In the genomic region with DNA sequence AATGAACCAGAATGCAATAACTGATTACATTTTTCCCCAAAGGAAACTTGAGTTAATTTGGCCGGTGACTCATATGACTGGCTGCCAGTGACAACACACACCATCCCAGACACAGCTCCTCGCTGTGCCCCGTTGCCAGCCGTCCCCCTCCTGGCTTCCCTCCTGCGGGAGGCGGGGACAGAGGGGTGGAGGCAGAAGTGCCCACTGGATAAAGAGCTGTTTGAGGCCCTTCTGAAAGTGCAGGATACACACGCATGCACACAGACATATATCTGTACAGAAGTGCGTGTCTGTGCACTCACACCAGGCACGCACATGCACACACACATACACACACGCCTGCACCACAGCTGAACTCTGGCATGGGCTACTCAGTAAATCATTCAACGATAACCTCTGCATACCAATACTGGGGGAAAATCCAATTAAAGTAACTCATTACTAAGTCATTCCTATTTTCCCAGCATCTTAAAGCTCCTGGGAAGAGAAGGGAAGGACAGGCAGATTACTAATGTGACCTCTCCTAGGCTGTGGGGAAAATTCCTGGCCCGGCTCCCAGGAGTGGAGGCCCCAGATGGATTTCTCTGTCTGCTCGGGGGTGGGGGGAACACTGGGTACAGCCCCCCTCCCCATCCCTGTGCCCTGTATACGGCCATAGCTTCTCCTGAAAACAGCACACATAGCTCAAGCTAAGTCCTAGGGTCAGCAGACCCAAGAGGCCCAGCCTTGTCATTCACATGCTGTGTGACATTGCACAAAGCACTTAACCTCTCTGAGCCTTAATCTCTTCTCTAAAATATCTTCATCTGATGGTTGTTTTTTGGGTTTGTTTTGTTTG, we compare ENCODE assay signal across 8 cellular contexts. TPM values are rescaled to one million over a fixed set of nuclear protein-coding genes. Genes with fewer than 3 reads are reported as not detected.
DNase-seq lines count a peak whose midpoint lies in the region; ATAC-seq and TF ChIP-seq lines count a peak whose summit lies in the region.

No MANE protein-coding gene starts in this region.

- ATAC-seq in Right ventricle myocardium inferior (peak; percentile 69), HG03175 (IDR thresholded peaks at IDR 0.05; ENCODE audit: unreplicated experiment) (no peak), HG02610 (IDR thresholded peaks at IDR 0.05; ENCODE audit: unreplicated experiment) (no peak)

- no peaks in the 10 kb centered on the region for H3K9me3 Mint-ChIP-seq in progenitor cell of endocrine pancreas (ENCODE audit: low read depth)

- peak overlapping the region; percentile 34 to 88 for H3K27ac ChIP-seq in SK-N-SH (ENCODE audit: low read depth in 2 of 2, low read length in 1 of 2)

- TF ChIP-seq RAD21 in SK-N-SH (IDR thresholded peaks at IDR 0.05; ENCODE audit: low read length), result peak; percentile 32; the same call in 1 of the 2 replicates

- no peaks in the 10 kb centered on the region for H3K9me3 ChIP-seq in SK-N-SH

- H4K20me1 ChIP-seq in SK-N-SH (ENCODE audit: insufficient read depth), result no peaks in the 10 kb centered on the region

- H3K27me3 ChIP-seq in SK-N-SH (ENCODE audit: insufficient read depth), result no peaks in the 10 kb centered on the region

- peak; percentile 53 to 62; a peak in 3 of 4 replicates for TF ChIP-seq EP300 in SK-N-SH (IDR thresholded peaks at IDR 0.05; ENCODE audit: borderline replicate concordance in 1 of 2, low read depth in 1 of 2, low read length in 1 of 2)

- H3K36me3 Mint-ChIP-seq in progenitor cell of endocrine pancreas (ENCODE audit: insufficient read depth), result no peaks in the 10 kb centered on the region

- TF ChIP-seq CTCF in SK-N-SH (IDR thresholded peaks at IDR 0.05) (no peak), progenitor cell of endocrine pancreas (IDR thresholded peaks at IDR 0.05; ENCODE audit: unreplicated experiment) (no peak)

- POLR2A ChIA-PET in SK-N-SH (lab: Yijun Ruan, JAX), result interaction anchor here (1.1 kb wide), 1 partner anchor 10 kb away, joined by 4 read pairs; no protein-coding TSS in a partner anchor

- H3K4me3 Mint-ChIP-seq in progenitor cell of endocrine pancreas (ENCODE audit: low read depth), result no peak overlapping the region

- peaks cover 4% of the 10 kb centered on the region for H3K27me3 Mint-ChIP-seq in progenitor cell of endocrine pancreas

- H2AFZ ChIP-seq in SK-N-SH (ENCODE audit: low read depth), result peak overlapping the region; percentile 38; the same call in 1 of the 2 replicates

- peaks cover 34% of the 10 kb centered on the region for H3F3A ChIP-seq in SK-N-SH (replicated peaks; ENCODE audit: insufficient read depth)

- H3K4me3 ChIP-seq in SK-N-SH (ENCODE audit: low read depth in 2 of 2, low read length in 1 of 2), result peak overlapping the region in 1 of 2 experiments; percentile 35; a peak in 1 of 4 replicates

- 4% methylated on average over 13 of the region's 14 CpGs for WGBS in SK-N-SH (ENCODE audit: low lambda C conversion rate)

- peak overlapping the region; percentile 83 for H3K27ac Mint-ChIP-seq in progenitor cell of endocrine pancreas

- no peaks in the 10 kb centered on the region for H3K36me3 ChIP-seq in SK-N-SH (replicated peaks in 1 of 2; ENCODE audit: control insufficient read depth in 1 of 2, insufficient read depth in 2 of 2, low read length in 1 of 2)

- DNase-seq in GM04503 (ENCODE audit: low read depth) (peak; percentile 89), SK-N-SH (peak; percentile 94), Right ventricle myocardium inferior (ENCODE audit: missing footprints) (no peak), progenitor cell of endocrine pancreas (ENCODE audit: low spot score, unreplicated experiment) (no peak), NCI-H1105 (lab: John Stamatoyannopoulos, UW) (no peak), NCI-H1417 treated with DMSO at 0.1 percent for 48 hours (lab: John Stamatoyannopoulos, UW) (no peak)

- no peaks in the 10 kb centered on the region for H3K79me2 ChIP-seq in SK-N-SH (ENCODE audit: insufficient read depth)

- peaks cover 3% of the 10 kb centered on the region for H3K4me1 Mint-ChIP-seq in progenitor cell of endocrine pancreas (ENCODE audit: low read depth)

- H3K4me1 ChIP-seq in SK-N-SH (ENCODE audit: control insufficient read depth in 1 of 2, insufficient read depth in 2 of 2, low read depth in 1 of 2, low read length in 1 of 2), result peaks cover 15% of the 10 kb centered on the region in 2 experiments; a peak in 3 of 4 replicates

- intact Hi-C loops in Right ventricle myocardium inferior (cut with DNase I), result no loop called here

- peak overlapping the region; percentile 12; the same call in 1 of the 2 replicates for H3K9ac ChIP-seq in SK-N-SH

- H3K9me2 ChIP-seq in SK-N-SH, result no peaks in the 10 kb centered on the region

- H3K4me2 ChIP-seq in SK-N-SH, result peak overlapping the region; percentile 75

- CTCF ChIA-PET in SK-N-SH (lab: Yijun Ruan, JAX), result interaction anchor here (0.7 to 4.1 kb wide), 12 partner anchors 10 to 590 kb away, joined by 3 to 38 read pairs (median 8); no protein-coding TSS in a partner anchor

TF ChIP-seq in SK-N-SH, 30 proteins besides CTCF, POLR2A, EP300 and RAD21 (continues in another document):
- TF ChIP-seq CHD2 (IDR thresholded peaks at IDR 0.05; ENCODE audit: low read length, partially characterized antibody) (peak; percentile 57), NFIC (IDR thresholded peaks at IDR 0.05; ENCODE audit: borderline replicate concordance) (peak; percentile 89), JUND (IDR thresholded peaks at IDR 0.05) (peak; percentile 86; the same call in 1 of the 2 replicates), RXRA (IDR thresholded peaks at IDR 0.05; ENCODE audit: borderline replicate concordance, low read depth) (peak; percentile 72; the same call in 1 of the 2 replicates), GABPA (IDR thresholded peaks at IDR 0.05; ENCODE audit: low read depth) (no peak), NRF1 (IDR thresholded peaks at IDR 0.05; ENCODE audit: low read depth, low read length) (0 out of 2 replicates have a peak, but pooled peaks have one; percentile 29), TAF1 (IDR thresholded peaks at IDR 0.05; ENCODE audit: borderline replicate concordance, low read depth, low read length) (no peak), FOXJ3 (CRISPR knock-in tag; IDR thresholded peaks at IDR 0.05) (no peak), SMC3 (IDR thresholded peaks at IDR 0.05; ENCODE audit: low read depth, low read length) (peak; percentile 30; the same call in 1 of the 2 replicates), POLR2AphosphoS5 (IDR thresholded peaks at IDR 0.05; ENCODE audit: low read depth, low read length) (peak; percentile 10; the same call in 1 of the 2 replicates), RFX5 (IDR thresholded peaks at IDR 0.05; ENCODE audit: low read length) (peak; percentile 52; the same call in 1 of the 2 replicates), EZH2phosphoT487 (IDR thresholded peaks at IDR 0.05; ENCODE audit: borderline replicate concordance, low read depth) (no peak), FOXM1 (IDR thresholded peaks at IDR 0.05; ENCODE audit: low read depth) (no peak), ELF1 (IDR thresholded peaks at IDR 0.05) (no peak), USF2 (IDR thresholded peaks at IDR 0.05; ENCODE audit: borderline replicate concordance, low read depth, low read length) (no peak), MAX (IDR thresholded peaks at IDR 0.05; ENCODE audit: low read depth) (peak; percentile 73), RCOR1 (IDR thresholded peaks at IDR 0.05; ENCODE audit: low read length) (peak; percentile 46), YY1 (IDR thresholded peaks at IDR 0.05; ENCODE audit: low read depth) (no peak)
- TF ChIP-seq, protein P1, sequence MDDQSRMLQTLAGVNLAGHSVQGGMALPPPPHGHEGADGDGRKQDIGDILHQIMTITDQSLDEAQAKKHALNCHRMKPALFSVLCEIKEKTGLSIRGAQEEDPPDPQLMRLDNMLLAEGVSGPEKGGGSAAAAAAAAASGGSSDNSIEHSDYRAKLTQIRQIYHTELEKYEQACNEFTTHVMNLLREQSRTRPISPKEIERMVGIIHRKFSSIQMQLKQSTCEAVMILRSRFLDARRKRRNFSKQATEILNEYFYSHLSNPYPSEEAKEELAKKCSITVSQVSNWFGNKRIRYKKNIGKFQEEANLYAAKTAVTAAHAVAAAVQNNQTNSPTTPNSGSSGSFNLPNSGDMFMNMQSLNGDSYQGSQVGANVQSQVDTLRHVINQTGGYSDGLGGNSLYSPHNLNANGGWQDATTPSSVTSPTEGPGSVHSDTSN (IDR thresholded peaks at IDR 0.05), result peak; percentile 66
- TF ChIP-seq, protein P2, sequence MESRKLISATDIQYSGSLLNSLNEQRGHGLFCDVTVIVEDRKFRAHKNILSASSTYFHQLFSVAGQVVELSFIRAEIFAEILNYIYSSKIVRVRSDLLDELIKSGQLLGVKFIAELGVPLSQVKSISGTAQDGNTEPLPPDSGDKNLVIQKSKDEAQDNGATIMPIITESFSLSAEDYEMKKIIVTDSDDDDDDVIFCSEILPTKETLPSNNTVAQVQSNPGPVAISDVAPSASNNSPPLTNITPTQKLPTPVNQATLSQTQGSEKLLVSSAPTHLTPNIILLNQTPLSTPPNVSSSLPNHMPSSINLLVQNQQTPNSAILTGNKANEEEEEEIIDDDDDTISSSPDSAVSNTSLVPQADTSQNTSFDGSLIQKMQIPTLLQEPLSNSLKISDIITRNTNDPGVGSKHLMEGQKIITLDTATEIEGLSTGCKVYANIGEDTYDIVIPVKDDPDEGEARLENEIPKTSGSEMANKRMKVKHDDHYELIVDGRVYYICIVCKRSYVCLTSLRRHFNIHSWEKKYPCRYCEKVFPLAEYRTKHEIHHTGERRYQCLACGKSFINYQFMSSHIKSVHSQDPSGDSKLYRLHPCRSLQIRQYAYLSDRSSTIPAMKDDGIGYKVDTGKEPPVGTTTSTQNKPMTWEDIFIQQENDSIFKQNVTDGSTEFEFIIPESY (IDR thresholded peaks at IDR 0.05; ENCODE audit: borderline replicate concordance, low read depth), result no peak

RNA-seq across cellular contexts. Expression of gene MYL10, which starts 52.3 kb away (rescaled TPM):
- polyA plus RNA-seq in SK-N-SH (2012; rRNA removed), result not detected in 2 replicates
- polyA plus RNA-seq in SK-N-SH (2012; cell fraction: cytosol; rRNA removed), result not detected in 2 replicates
- not detected in 2 replicates for polyA plus RNA-seq in SK-N-SH (2012; cell fraction: nucleus; rRNA removed)
- total RNA-seq in Right ventricle myocardium inferior, result not detected
- total RNA-seq in progenitor cell of endocrine pancreas, result not detected in 2 replicates

Comparison
In these comparisons a context has a peak if more than half of its experiments do, and no peak if none do; other contexts are left out.
1. DNase-seq: peak in GM04503 (single experiment) and SK-N-SH (single experiment); none in Right ventricle myocardium inferior (single experiment), progenitor cell of endocrine pancreas (single experiment), NCI-H1105 (single experiment) and NCI-H1417 treated with DMSO at 0.1 percent for 48 hours (single experiment).